Comparison of ENCODE assay signal across 18 cellular contexts in genomic region chr21:34774750-34775149, GRCh38.
A peak's percentile ranks its signal among the peaks of the same experiment; 100 is the strongest.
DNase-seq lines count a peak whose midpoint lies in the region; ATAC-seq, FAIRE-seq and TF ChIP-seq lines count a peak whose summit lies in the region.
"Had no signal": no experiment of that assay in that cellular context is flagged by ENCODE, and none has a peak within 500 bp of the region (broad histone marks: within the 10 kb centered on the region; RNA-seq: fewer than 3 reads in every experiment).

No MANE protein-coding gene starts in this region.

- H3K9me3 Mint-ChIP-seq in MCF 10A (ENCODE audit: unreplicated experiment): no peaks in the 10 kb centered on the region
- no peaks in the 10 kb centered on the region for H3K9me3 Mint-ChIP-seq in activated CD8-positive, alpha-beta T cell treated with anti-CD3 and anti-CD28 coated beads, Interleukin-2, amount 10 ng/mL, durations not matched to agents 7 days and 5 days (ENCODE audit: insufficient read depth)
- H3K9me3 Mint-ChIP-seq: HFFc6, IgD-negative memory B cell had no signal

- H3K23me2 ChIP-seq in H1 (ENCODE audit: low read depth, low read length): no peaks in the 10 kb centered on the region

- no peaks in the 10 kb centered on the region for H3K27me3 ChIP-seq in breast epithelium
- H3K27me3 ChIP-seq in PC-9 (ENCODE audit: insufficient read depth, low read depth): no peaks in the 10 kb centered on the region
- H3K27me3 ChIP-seq in H1 (replicated peaks in 1 of 4; ENCODE audit: control insufficient read depth in 3 of 4, extremely low read depth in 1 of 4, insufficient read depth in 3 of 4, low read length in 3 of 4): no peaks in the 10 kb centered on the region
- H3K27me3 ChIP-seq: BLaER1 treated with 17β-estradiol and CSF1 and Interleukin-3, amounts not matched to agents 10 nM and 100 nM had no signal

- no peak for ATAC-seq in GM18502 (IDR thresholded peaks at IDR 0.05; ENCODE audit: poor library complexity, unreplicated experiment)
- ATAC-seq in activated CD8-positive, alpha-beta T cell treated with anti-CD3 and anti-CD28 coated beads, Interleukin-2, amount 10 ng/mL, durations not matched to agents 7 days and 5 days: no peak
- ATAC-seq: GM12878 had no signal

- H4K5ac ChIP-seq in H1 (ENCODE audit: insufficient read length, low read depth, low read length): no peak overlapping the region

- H3K27me3 Mint-ChIP-seq in MCF 10A (ENCODE audit: insufficient read depth, unreplicated experiment): no peaks in the 10 kb centered on the region
- peaks cover 18% of the 10 kb centered on the region for H3K27me3 Mint-ChIP-seq in activated CD8-positive, alpha-beta T cell treated with anti-CD3 and anti-CD28 coated beads, Interleukin-2, amount 10 ng/mL, durations not matched to agents 7 days and 5 days (ENCODE audit: low read depth)

- no peak overlapping the region for H2BK20ac ChIP-seq in H1 (ENCODE audit: low read length)

- H3K4me1 ChIP-seq in breast epithelium (no peaks in the 10 kb centered on the region), PC-9 (replicated peaks; ENCODE audit: insufficient read depth) (peaks cover 36% of the 10 kb centered on the region), H1 (replicated peaks in 1 of 4; ENCODE audit: control insufficient read depth in 3 of 4, insufficient read depth in 4 of 4, low read length in 3 of 4) (no peaks in the 10 kb centered on the region)
- H3K4me1 ChIP-seq: BLaER1 treated with 17β-estradiol and CSF1 and Interleukin-3, amounts not matched to agents 10 nM and 100 nM; HAP-1 had no signal

- H3K14ac ChIP-seq in H1 (ENCODE audit: insufficient read length): no peak overlapping the region

- peak overlapping the region; percentile 14; the same call in 1 of the 2 replicates for H3K4me2 ChIP-seq in PC-9
- H3K4me2 ChIP-seq in H1 (ENCODE audit: insufficient read depth in 1 of 2, low read depth in 2 of 2, low read length in 2 of 2): no peak overlapping the region
- H3K4me2 ChIP-seq: BLaER1 treated with 17β-estradiol and CSF1 and Interleukin-3, amounts not matched to agents 10 nM and 100 nM had no signal

- peak; percentile 9 for DNase-seq in MCF 10A (ENCODE audit: unreplicated experiment)
- no peak for DNase-seq in breast epithelium (ENCODE audit: low spot score in 2 of 2)
- no peak for DNase-seq in PC-9
- DNase-seq in H1 (ENCODE audit: low read depth in 1 of 2, low spot score in 2 of 2): no peak
- DNase-seq in RPMI8226: no peak
- no peak for DNase-seq in activated CD8-positive, alpha-beta T cell treated with anti-CD3 and anti-CD28 coated beads, Interleukin-2, amount 10 ng/mL, durations not matched to agents 7 days and 5 days
- DNase-seq: ACHN; CD4-positive, CD25-positive, alpha-beta regulatory T cell; DMS79; GOT3; HFFc6 had no signal

- no peak overlapping the region for H2BK120ac ChIP-seq in H1 (replicated peaks; ENCODE audit: low read depth, low read length)

- H3K36me3 ChIP-seq in breast epithelium (no peaks in the 10 kb centered on the region), PC-9 (ENCODE audit: low read depth) (no peaks in the 10 kb centered on the region), H1 (ENCODE audit: control insufficient read depth in 2 of 4, insufficient read depth in 4 of 4, low read length in 3 of 4) (no peaks in the 10 kb centered on the region)
- H3K36me3 ChIP-seq: BLaER1 treated with 17β-estradiol and CSF1 and Interleukin-3, amounts not matched to agents 10 nM and 100 nM; HAP-1 had no signal

- H3K36me3 Mint-ChIP-seq in MCF 10A (ENCODE audit: insufficient read depth, unreplicated experiment): no peaks in the 10 kb centered on the region
- H3K36me3 Mint-ChIP-seq in activated CD8-positive, alpha-beta T cell treated with anti-CD3 and anti-CD28 coated beads, Interleukin-2, amount 10 ng/mL, durations not matched to agents 7 days and 5 days (ENCODE audit: low read depth): no peaks in the 10 kb centered on the region
- H3K36me3 Mint-ChIP-seq: CD4-positive, CD25-positive, alpha-beta regulatory T cell had no signal

- no peak for TF ChIP-seq EP300 in H1 (IDR thresholded peaks at IDR 0.05; ENCODE audit: borderline replicate concordance in 1 of 2, low read depth in 2 of 2, low read length in 2 of 2)

- TF ChIP-seq CTCF in MCF 10A (IDR thresholded peaks at IDR 0.05; ENCODE audit: unreplicated experiment): no peak
- no peak for TF ChIP-seq CTCF in breast epithelium (IDR thresholded peaks at IDR 0.05)
- no peak for TF ChIP-seq CTCF in PC-9 (conservative IDR thresholded peaks at IDR 0.05)
- no peak for TF ChIP-seq CTCF in H1 (IDR thresholded peaks at IDR 0.05; ENCODE audit: control extremely low read depth in 1 of 3, insufficient read depth in 1 of 3, low read depth in 1 of 3, low read length in 3 of 3)

- H3K4me3 ChIP-seq in breast epithelium (no peak overlapping the region), PC-9 (no peak overlapping the region), H1 (ENCODE audit: extremely low read depth in 1 of 4, insufficient read depth in 2 of 4, low read depth in 3 of 4, low read length in 4 of 4) (no peak overlapping the region)
- H3K4me3 ChIP-seq: BLaER1 treated with 17β-estradiol and CSF1 and Interleukin-3, amounts not matched to agents 10 nM and 100 nM; GM12878; HAP-1 had no signal

- no peak overlapping the region for H2AK5ac ChIP-seq in H1 (ENCODE audit: low read depth, low read length)

- no peaks in the 10 kb centered on the region for H4K20me1 ChIP-seq in PC-9 (ENCODE audit: insufficient read depth)
- no peaks in the 10 kb centered on the region for H4K20me1 ChIP-seq in H1 (replicated peaks in 1 of 2; ENCODE audit: control insufficient read depth in 1 of 2, insufficient read depth in 2 of 2, low read length in 2 of 2)
- H4K20me1 ChIP-seq: BLaER1 treated with 17β-estradiol and CSF1 and Interleukin-3, amounts not matched to agents 10 nM and 100 nM had no signal

- TF ChIP-seq POLR2A in breast epithelium (IDR thresholded peaks at IDR 0.05) (no peak), H1 (IDR thresholded peaks at IDR 0.05; ENCODE audit: control extremely low read depth in 1 of 2, low read depth in 2 of 2, low read length in 2 of 2) (no peak)

- no peak overlapping the region for H2BK15ac ChIP-seq in H1 (ENCODE audit: low read length)

- 90% methylated on average over 2 of the region's 2 CpGs; no CpG with 5 or more reads in 1 of the 2 experiments for WGBS in H1 (ENCODE audit: extremely low coverage in 1 of 2, insufficient coverage in 1 of 2, insufficient read length in 1 of 2, insufficient replicate concordance in 2 of 2, low coverage in 1 of 2, low lambda C conversion rate in 2 of 2, missing lambda C conversion rate in 1 of 2), 2 experiments

- H3K9me3 ChIP-seq in breast epithelium (no peaks in the 10 kb centered on the region), PC-9 (ENCODE audit: insufficient read depth, low read depth) (no peaks in the 10 kb centered on the region), H1 (ENCODE audit: insufficient read depth in 2 of 2, low read depth in 1 of 2, low read length in 1 of 2) (no peaks in the 10 kb centered on the region; a peak in 1 of 4 replicates)
- H3K9me3 ChIP-seq: HAP-1 had no signal

- H3F3A ChIP-seq in PC-9 (ENCODE audit: insufficient read depth, low read depth): peaks cover 6% of the 10 kb centered on the region

- no peaks in the 10 kb centered on the region for H3K79me1 ChIP-seq in H1 (ENCODE audit: low read depth, low read length)

- H3K18ac ChIP-seq in H1 (ENCODE audit: extremely low read depth, low read length): no peak overlapping the region

- H3K79me2 ChIP-seq in PC-9 (ENCODE audit: low read depth) (no peaks in the 10 kb centered on the region), H1 (ENCODE audit: control insufficient read depth in 1 of 2, insufficient read depth in 2 of 2, low read length in 2 of 2) (no peaks in the 10 kb centered on the region)

- CTCF ChIA-PET in MCF 10A (lab: Yijun Ruan, JAX): interaction anchor here (0.8 to 2.0 kb wide), 5 partner anchors 10 to 82 kb away, joined by 3 to 5 read pairs (median 4); no protein-coding TSS in a partner anchor
- CTCF ChIA-PET in PC-9 (lab: Charles Lee): no interaction called here
- CTCF ChIA-PET in H1 (lab: Charles Lee; ENCODE audit: partially characterized antibody): interaction anchor here (1.0 to 2.8 kb wide), 3 partner anchors 12 to 29 kb away, joined by 3 to 11 read pairs (median 4); no protein-coding TSS in a partner anchor
- CTCF ChIA-PET in activated CD8-positive, alpha-beta T cell treated with anti-CD3 and anti-CD28 coated beads, Interleukin-2, amount 10 ng/mL, durations not matched to agents 7 days and 5 days (lab: Charles Lee): no interaction called here

- intact Hi-C loops in MCF 10A (cut with micrococcal nuclease) (no loop called here), breast epithelium (cut with DNase I; ENCODE audit: low total_unique reads) (no loop called here), PC-9 (cut with micrococcal nuclease; ENCODE audit: unreplicated experiment) (no loop called here)

- TF ChIP-seq RAD21 in H1 (IDR thresholded peaks at IDR 0.05 in 1 of 2, conservative IDR thresholded peaks at IDR 0.05 in 1 of 2; ENCODE audit: low read depth in 2 of 2, low read length in 2 of 2): no peak

- no peak overlapping the region for H3K4me3 Mint-ChIP-seq in MCF 10A (ENCODE audit: unreplicated experiment)
- H3K4me3 Mint-ChIP-seq in activated CD8-positive, alpha-beta T cell treated with anti-CD3 and anti-CD28 coated beads, Interleukin-2, amount 10 ng/mL, durations not matched to agents 7 days and 5 days: no peak overlapping the region
- H3K4me3 Mint-ChIP-seq: CD4-positive, CD25-positive, alpha-beta regulatory T cell; HFFc6; IgD-negative memory B cell had no signal

- no peak for FAIRE-seq in H1 (lab: Jason Lieb, UNC)
- FAIRE-seq: GM12878 had no signal

- H3K4me1 Mint-ChIP-seq in MCF 10A (ENCODE audit: insufficient read depth, unreplicated experiment): peaks cover 32% of the 10 kb centered on the region
- H3K4me1 Mint-ChIP-seq in activated CD8-positive, alpha-beta T cell treated with anti-CD3 and anti-CD28 coated beads, Interleukin-2, amount 10 ng/mL, durations not matched to agents 7 days and 5 days (ENCODE audit: low read depth): no peaks in the 10 kb centered on the region
- H3K4me1 Mint-ChIP-seq: CD4-positive, CD25-positive, alpha-beta regulatory T cell; IgD-negative memory B cell had no signal

- H2BK5ac ChIP-seq in H1 (ENCODE audit: low read depth, low read length): no peak overlapping the region

- no peak overlapping the region for H3K23ac ChIP-seq in H1 (ENCODE audit: insufficient read length)

- no peak overlapping the region for H2BK12ac ChIP-seq in H1 (ENCODE audit: low read depth, low read length)

- H4K8ac ChIP-seq in H1 (ENCODE audit: extremely low read depth, insufficient read depth, low read length): no peak overlapping the region

- H3K9me2 ChIP-seq in PC-9 (ENCODE audit: insufficient read depth): no peaks in the 10 kb centered on the region

- no peak overlapping the region for H3K4ac ChIP-seq in H1 (replicated peaks; ENCODE audit: insufficient read length, low read depth, low read length)

- no peak overlapping the region for H3K27ac Mint-ChIP-seq in MCF 10A (ENCODE audit: low read depth, unreplicated experiment)
- no peak overlapping the region for H3K27ac Mint-ChIP-seq in activated CD8-positive, alpha-beta T cell treated with anti-CD3 and anti-CD28 coated beads, Interleukin-2, amount 10 ng/mL, durations not matched to agents 7 days and 5 days
- H3K27ac Mint-ChIP-seq: CD4-positive, CD25-positive, alpha-beta regulatory T cell; HFFc6; IgD-negative memory B cell had no signal

- no peak overlapping the region for H3K9ac ChIP-seq in H1 (replicated peaks in 1 of 4; ENCODE audit: extremely low read depth in 1 of 4, low read depth in 3 of 4, low read length in 3 of 4)
- H3K9ac ChIP-seq: BLaER1 treated with 17β-estradiol and CSF1 and Interleukin-3, amounts not matched to agents 10 nM and 100 nM had no signal

- H3K27ac ChIP-seq in breast epithelium: no peak overlapping the region
- no peak overlapping the region for H3K27ac ChIP-seq in PC-9
- H3K27ac ChIP-seq in H1 (ENCODE audit: low read depth, low read length): no peak overlapping the region
- H3K27ac ChIP-seq: 22Rv1; BLaER1 treated with 17β-estradiol and CSF1 and Interleukin-3, amounts not matched to agents 10 nM and 100 nM; HL-60 had no signal

- no peak overlapping the region for H4K91ac ChIP-seq in H1 (replicated peaks; ENCODE audit: insufficient read length, low read length)

- BruUV-seq in MCF 10A (replicated peaks; lab: Mats Ljungman, UMichigan) (no TSS peak), PC-9 (replicated peaks; lab: Mats Ljungman, UMichigan) (no TSS peak)

- H3K56ac ChIP-seq in H1 (replicated peaks; ENCODE audit: insufficient read length, low read depth, low read length): no peak overlapping the region

- POLR2A ChIA-PET in MCF 10A (lab: Yijun Ruan, JAX) (interaction anchor here (0.6 to 2.3 kb wide), 6 partner anchors 9 to 113 kb away, joined by 3 to 11 read pairs (median 4); no protein-coding TSS in a partner anchor), PC-9 (lab: Charles Lee; ENCODE audit: unreplicated experiment) (interaction anchor here (0.7 kb wide), 1 partner anchor 19 kb away, joined by 3 read pairs; no protein-coding TSS in a partner anchor), H1 (lab: Charles Lee; ENCODE audit: partially characterized antibody) (interaction anchor here (0.6 kb wide), 1 partner anchor 1381 kb away, joined by 3 read pairs; no protein-coding TSS in a partner anchor)
- POLR2A ChIA-PET in activated CD8-positive, alpha-beta T cell treated with anti-CD3 and anti-CD28 coated beads, Interleukin-2, amount 10 ng/mL, durations not matched to agents 7 days and 5 days (lab: Charles Lee): no interaction called here

- H2AFZ ChIP-seq in PC-9 (no peak overlapping the region), H1 (ENCODE audit: low read length) (no peak overlapping the region)

Comparison
In these comparisons a context has a peak if more than half of its experiments do, and no peak if none do; other contexts are left out.
1. CTCF ChIA-PET loops: an anchor here in MCF 10A (0.8 to 2.0 kb wide) and H1 (1.0 to 2.8 kb wide); none called in PC-9 and activated CD8-positive, alpha-beta T cell treated with anti-CD3 and anti-CD28 coated beads, Interleukin-2, amount 10 ng/mL, durations not matched to agents 7 days and 5 days.